In genomic region chr4:13196721-13197120, GRCh38 we compare ENCODE assay signal across 29 cellular contexts.
"Had no signal": no experiment of that assay in that cellular context is flagged by ENCODE, and none has a peak within 500 bp of the region (broad histone marks: within the 10 kb centered on the region; RNA-seq: fewer than 3 reads in every experiment).

No MANE protein-coding gene starts in this region.

- DNase-seq: naive thymus-derived CD8-positive, alpha-beta T cell; nephron progenitor cell; nucleus accumbens; pancreas; retina; right lobe of liver; spleen; stimulated activated CD4-positive, alpha-beta T cell treated with anti-CD3 and anti-CD28 coated beads, Interleukin-12 subunit alpha, Interleukin-12 subunit beta, amount 100 ng/mL, for 4 hours; stimulated activated CD4-positive, alpha-beta T cell treated with anti-CD3 and anti-CD28 coated beads, Interleukin-1b, Interleukin-23, amount 100 ng/mL, for 48 hours; stimulated activated CD4-positive, alpha-beta T cell treated with anti-CD3 and anti-CD28 coated beads, Interleukin-4, amount 100 ng/mL, for 1 hour; stimulated activated CD4-positive, alpha-beta T cell treated with anti-CD3 and anti-CD28 coated beads, Interleukin-4, amount 100 ng/mL, for 4 hours; stimulated activated CD8-positive, alpha-beta memory T cell treated with anti-CD3 and anti-CD28 coated beads, Interleukin-4, amount 100 ng/mL, for 48 hours; stimulated activated naive CD4-positive, alpha-beta T cell; stimulated activated naive CD8-positive, alpha-beta T cell treated with anti-CD3 and anti-CD28 coated beads, Interleukin-15, amount 100 ng/mL, for 72 hours; stimulated activated naive CD8-positive, alpha-beta T cell treated with anti-CD3 and anti-CD28 coated beads, Interleukin-15, Interleukin-2, amounts not matched to agents 100 U/mL and 50 U/mL, for 24 hours; substantia nigra; testis; tibial artery; transverse colon; upper lobe of right lung; uterus had no signal

- H3K27me3 ChIP-seq: neutrophil, pancreas, right lobe of liver, spleen, suprapubic skin, testis, tibial artery, transverse colon, upper lobe of right lung, uterus had no signal

- H3K4me3 ChIP-seq: pancreas, prostate gland, right lobe of liver, skin epidermis, smooth muscle cell, spleen, suprapubic skin, testis, tibial artery, transverse colon, upper lobe of right lung, uterus had no signal

- H3K36me3 ChIP-seq: neutrophil, pancreas, prostate gland, right lobe of liver, spleen, suprapubic skin, tibial artery, transverse colon, upper lobe of right lung, uterus had no signal

- H3K27ac ChIP-seq: neutrophil, pancreas, prostate gland, right lobe of liver, skin epidermis, spleen, suprapubic skin, testis, tibial artery, transverse colon, upper lobe of right lung, uterus had no signal

- H3K9me3 ChIP-seq: neutrophil, pancreas, prostate gland, right lobe of liver, suprapubic skin, testis, tibial artery, transverse colon, upper lobe of right lung, uterus had no signal

- H3K4me1 ChIP-seq: pancreas, prostate gland, right lobe of liver, spleen, suprapubic skin, testis, tibial artery, transverse colon, upper lobe of right lung, uterus had no signal

- ATAC-seq: naive thymus-derived CD8-positive, alpha-beta T cell; natural killer cell treated with Interleukin-12 subunit alpha and Interleukin-12 subunit beta and Interleukin-15 and Interleukin-18, amount 100 ng/mL, for 72 hours; pancreas; right cardiac atrium; right lobe of liver; stimulated activated memory B cell treated with anti-CD40 and anti-IgM and Interleukin-4, amounts not matched to agents 10 μg/mL and 1 μg/mL and 100 μg/mL, for 72 hours; stimulated activated naive CD8-positive, alpha-beta T cell treated with anti-CD3 and anti-CD28 coated beads, Interleukin-15, amount 100 ng/mL, for 72 hours; stimulated activated naive CD8-positive, alpha-beta T cell treated with anti-CD3 and anti-CD28 coated beads, Interleukin-15, Interleukin-2, amounts not matched to agents 100 U/mL and 50 U/mL, for 24 hours; upper lobe of right lung had no signal
